Comparison of ENCODE assay signal across 12 cellular contexts in the genomic region with DNA sequence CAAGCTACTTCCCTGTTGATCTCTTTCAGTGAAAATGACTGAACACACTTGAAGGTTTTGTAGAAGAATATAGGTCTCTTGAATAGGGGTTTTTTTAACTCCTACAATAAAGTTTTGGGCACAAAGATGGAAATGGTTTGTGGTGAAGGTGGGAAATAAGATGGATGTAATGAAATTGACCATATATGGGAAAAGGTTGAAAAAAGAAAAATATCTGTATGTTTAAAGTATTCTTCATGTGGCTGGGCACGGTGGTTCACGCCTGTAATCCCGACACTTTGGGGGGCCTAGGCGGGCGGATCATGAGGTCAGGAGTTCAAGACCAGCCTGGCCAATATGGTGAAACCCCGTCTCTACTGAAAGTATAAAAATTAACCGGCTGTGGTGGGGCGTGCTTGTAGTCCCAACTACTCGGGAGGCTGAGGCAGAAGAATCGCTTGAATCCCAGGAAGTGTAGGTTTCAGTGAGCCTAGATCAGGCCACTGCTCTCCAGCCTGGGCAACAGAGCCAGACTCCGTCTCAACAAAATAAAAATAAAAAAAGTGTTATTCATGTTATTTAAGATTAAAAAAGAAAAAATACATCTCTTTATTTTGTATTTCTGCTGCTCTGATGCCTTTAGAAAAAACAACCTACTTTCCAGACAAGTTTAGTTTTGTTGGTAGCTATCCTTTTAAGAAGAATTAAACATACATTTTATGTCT. TPM values are rescaled to one million over a fixed set of nuclear protein-coding genes. Genes with fewer than 3 reads are reported as not detected.
A peak's percentile ranks its signal among the peaks of the same experiment; 100 is the strongest.
DNase-seq lines count a peak whose midpoint lies in the region; ATAC-seq, FAIRE-seq and TF ChIP-seq lines count a peak whose summit lies in the region.
"Had no signal": no experiment of that assay in that cellular context is flagged by ENCODE, and none has a peak within 500 bp of the region (broad histone marks: within the 10 kb centered on the region; RNA-seq: fewer than 3 reads in every experiment).

No MANE protein-coding gene starts in this region.

- no peaks in the 10 kb centered on the region for H3K9me2 ChIP-seq in OCI-LY1 (ENCODE audit: low read depth, low read length)

- peaks cover 0 to 1% of the 10 kb centered on the region in 2 experiments; a peak in 1 of 5 replicates for H3K36me3 ChIP-seq in HepG2 (replicated peaks in 1 of 2; ENCODE audit: control insufficient read depth in 1 of 2, insufficient read depth in 2 of 2, low read length in 2 of 2)
- H3K36me3 ChIP-seq in right lobe of liver = no peaks in the 10 kb centered on the region
- H3K36me3 ChIP-seq in OCI-LY1 (ENCODE audit: insufficient read depth, low read length) = no peaks in the 10 kb centered on the region
- no peaks in the 10 kb centered on the region for H3K36me3 ChIP-seq in thoracic aorta
- H3K36me3 ChIP-seq: right atrium auricular region had no signal

- no TSS peak for BruUV-seq in HepG2 (replicated peaks; lab: Mats Ljungman, UMichigan)

- H3K9ac ChIP-seq in HepG2 (ENCODE audit: insufficient read depth, low read depth, low read length) (peak overlapping the region; percentile 49; the same call in 1 of the 2 replicates), OCI-LY1 (ENCODE audit: low read length) (no peak overlapping the region; the same call in 1 of the 2 replicates)

- no peak for TF ChIP-seq RAD21 in HepG2 (CRISPR knock-in tag; IDR thresholded peaks at IDR 0.05)

- H4K20me1 ChIP-seq in HepG2 (ENCODE audit: insufficient read depth, low read length) (peaks cover 12% of the 10 kb centered on the region), OCI-LY1 (ENCODE audit: insufficient read depth, low read length) (no peaks in the 10 kb centered on the region)

- H3K4me3 ChIP-seq in HepG2 (replicated peaks in 1 of 3; ENCODE audit: insufficient read depth in 1 of 3, low read depth in 2 of 3, low read length in 3 of 3) (peak overlapping the region in 2 of 3 experiments; percentile 10 to 25; a peak in 3 of 6 replicates), right lobe of liver (no peak overlapping the region), OCI-LY1 (ENCODE audit: low read depth, low read length, poor library complexity, severe bottlenecking) (peak overlapping the region; percentile 80), epithelial cell of proximal tubule (ENCODE audit: low read depth, low read length) (peak overlapping the region; percentile 96), thoracic aorta (peak overlapping the region; percentile 91)
- H3K4me3 ChIP-seq: right atrium auricular region had no signal

- TF ChIP-seq CTCF in HepG2 (CRISPR knock-in tag; IDR thresholded peaks at IDR 0.05) = no peak
- no peak for TF ChIP-seq CTCF in right lobe of liver (IDR thresholded peaks at IDR 0.05)
- no peak for TF ChIP-seq CTCF in OCI-LY1 (IDR thresholded peaks at IDR 0.05; ENCODE audit: low read length)
- TF ChIP-seq CTCF in epithelial cell of proximal tubule (conservative IDR thresholded peaks at IDR 0.05; ENCODE audit: low read depth, low read length) = no peak
- no peak for TF ChIP-seq CTCF in thoracic aorta (IDR thresholded peaks at IDR 0.05)
- TF ChIP-seq CTCF in GM10248 (IDR thresholded peaks at IDR 0.05; ENCODE audit: control extremely low read depth, extremely low read depth, low read depth, missing control alignments) = no peak

- WGBS in HepG2 (ENCODE audit: low lambda C conversion rate) = 77% methylated on average over 11 of the region's 11 CpGs
- 64% methylated on average over 10 of the region's 11 CpGs for WGBS in right lobe of liver (ENCODE audit: insufficient coverage, low coverage, low lambda C conversion rate, missing lambda C conversion rate)

- no peak overlapping the region for H3K27ac ChIP-seq in HepG2 (ENCODE audit: extremely low read length, insufficient read depth, low read length)
- no peak overlapping the region for H3K27ac ChIP-seq in right lobe of liver
- no peak overlapping the region for H3K27ac ChIP-seq in OCI-LY1 (ENCODE audit: low read depth, low read length, poor library complexity, severe bottlenecking)
- H3K27ac ChIP-seq in thoracic aorta = peak overlapping the region in 1 of 2 donors; percentile 44
- H3K27ac ChIP-seq: right atrium auricular region, RWPE1 had no signal

- FAIRE-seq in HepG2 (lab: Jason Lieb, UNC) = no peak
- FAIRE-seq: HTR-8/SVneo had no signal

- TF ChIP-seq EP300 in HepG2 (IDR thresholded peaks at IDR 0.05; ENCODE audit: low read depth in 2 of 2, low read length in 2 of 2) = no peak
- no peak for TF ChIP-seq EP300 in HepG2 (CRISPR knock-in tag; IDR thresholded peaks at IDR 0.05; ENCODE audit: borderline replicate concordance)

- H3K9me3 ChIP-seq in HepG2 (ENCODE audit: low read length) (no peaks in the 10 kb centered on the region), right lobe of liver (no peaks in the 10 kb centered on the region), OCI-LY1 (ENCODE audit: low read length) (no peaks in the 10 kb centered on the region), thoracic aorta (no peaks in the 10 kb centered on the region)
- H3K9me3 ChIP-seq: right atrium auricular region had no signal

- DNase-seq in HepG2 (ENCODE audit: low spot score) = no peak
- DNase-seq in right lobe of liver = no peak
- DNase-seq in epithelial cell of proximal tubule (ENCODE audit: low read depth) = no peak
- no peak for DNase-seq in thoracic aorta (ENCODE audit: low spot score)
- no peak for DNase-seq in GM10248 (ENCODE audit: extremely low spot score)
- DNase-seq in NCI-H226 = no peak
- DNase-seq: activated CD4-positive, CD25-positive, alpha-beta regulatory T cell treated with anti-CD3 and anti-CD28 coated beads, Interleukin-2, amount 50 U/mL, for 72 hours had no signal

- no peak overlapping the region for H2AFZ ChIP-seq in HepG2 (ENCODE audit: low read length)
- no peak overlapping the region for H2AFZ ChIP-seq in OCI-LY1 (ENCODE audit: low read length)

- POLR2A ChIA-PET in HepG2 (lab: Yijun Ruan, JAX) = no interaction called here
- POLR2A ChIA-PET in GM10248 (lab: Yijun Ruan, JAX) = interaction anchor here (0.6 kb wide), 1 partner anchor 269 kb away, joined by 3 read pairs; no protein-coding TSS in a partner anchor

- in situ Hi-C loops in HepG2 (cut with HindIII; ENCODE audit: extremely low pct_ligation_motif_present, low pct_unique_long_range_greater_than_20kb) = no loop called here

- CTCF ChIA-PET in HepG2 (lab: Yijun Ruan, JAX; ENCODE audit: low intra/inter-chr PET ratio, low total read pairs) (no interaction called here), GM10248 (lab: Yijun Ruan, JAX) (interaction anchor here (0.9 to 1.1 kb wide), 2 partner anchors 14 to 241 kb away, joined by 3 to 4 read pairs; a partner anchor contains a TSS)

- peak overlapping the region; percentile 82 for H3K4me2 ChIP-seq in HepG2 (ENCODE audit: low read depth, low read length)
- peak overlapping the region; percentile 86 for H3K4me2 ChIP-seq in OCI-LY1 (ENCODE audit: low read length)

- H3F3A ChIP-seq in OCI-LY1 (ENCODE audit: insufficient read depth, low read length) = no peaks in the 10 kb centered on the region

- H3K4me1 ChIP-seq in HepG2 (ENCODE audit: insufficient read depth, low read length) (peaks cover 59% of the 10 kb centered on the region), right lobe of liver (peaks cover 0 to 42% (median 0%) of the 10 kb centered on the region in 4 donors), OCI-LY1 (ENCODE audit: insufficient read depth, low read length, severe bottlenecking) (peaks cover 44% of the 10 kb centered on the region), thoracic aorta (ENCODE audit: control insufficient read depth in 1 of 2, low read depth in 2 of 2) (peaks cover 41 to 63% of the 10 kb centered on the region in 2 donors)

- H3K27me3 ChIP-seq in HepG2 (ENCODE audit: control insufficient read depth in 1 of 2, insufficient read depth in 2 of 2, low read length in 2 of 2) = no peaks in the 10 kb centered on the region; a peak in 1 of 5 replicates
- no peaks in the 10 kb centered on the region for H3K27me3 ChIP-seq in right lobe of liver
- H3K27me3 ChIP-seq in OCI-LY1 (ENCODE audit: insufficient read depth, low read length) = no peaks in the 10 kb centered on the region
- H3K27me3 ChIP-seq in thoracic aorta (replicated peaks; ENCODE audit: insufficient read depth) = no peaks in the 10 kb centered on the region
- H3K27me3 ChIP-seq: right atrium auricular region had no signal

- ATAC-seq in HepG2 = no peak
- ATAC-seq in right lobe of liver = no peak
- no peak for ATAC-seq in thoracic aorta (ENCODE audit: insufficient number of reproducible peaks, low FRiP score, low read depth)
- no peak for ATAC-seq in HG03565 (IDR thresholded peaks at IDR 0.05; ENCODE audit: unreplicated experiment)

- TF ChIP-seq POLR2A in HepG2 (IDR thresholded peaks at IDR 0.05; ENCODE audit: insufficient read depth in 1 of 2, low read depth in 2 of 2, low read length in 2 of 2) (no peak), right lobe of liver (IDR thresholded peaks at IDR 0.05) (no peak)

- intact Hi-C loops in HepG2 (cut with micrococcal nuclease; ENCODE audit: unreplicated experiment) (loop anchor here (10.0 kb wide), 1 partner anchor 969 kb away; no protein-coding TSS in a partner anchor), right lobe of liver (cut with DNase I) (no loop called here)

- peaks cover 64% of the 10 kb centered on the region for H3K79me2 ChIP-seq in HepG2 (ENCODE audit: insufficient read depth, low read length)
- peaks cover 69% of the 10 kb centered on the region for H3K79me2 ChIP-seq in OCI-LY1 (ENCODE audit: insufficient read depth, low read length)

RNA-seq across cellular contexts. Expression of a gene that starts 2.2 kb away (rescaled TPM):
- total RNA-seq in HepG2 (2016; rRNA removed; fragmentation: Illumina TruSeq; extraction: Trizol) (23.4 and 31.2 TPM in 2 replicates), right lobe of liver (10 to 100 TPM in 3 of 6 experiments, 1 to 10 TPM in 3; 5.8 to 14.1 (median 9.8) TPM), epithelial cell of proximal tubule (16.5 and 17.4 TPM in 2 replicates), thoracic aorta (10 to 100 TPM; 34.0 to 35.8 TPM)
- 3.1 and 4.5 TPM in 2 replicates for total RNA-seq in HepG2 (2016; cell fraction: cytosol; rRNA removed; fragmentation: Illumina TruSeq; extraction: Trizol; ENCODE audit: low read depth)
- total RNA-seq in HepG2 (2016; cell fraction: insoluble cytoplasmic fraction; rRNA removed; fragmentation: Illumina TruSeq; extraction: Trizol) = 21.8 and 27.9 TPM in 2 replicates
- 8.6 and 10.8 TPM in 2 replicates for total RNA-seq in HepG2 (2016; cell fraction: membrane; rRNA removed; fragmentation: Illumina TruSeq; extraction: Trizol)
- total RNA-seq in HepG2 (2016; cell fraction: nucleus; rRNA removed; fragmentation: Illumina TruSeq; extraction: Trizol) = 17.9 and 21.4 TPM in 2 replicates
- polyA plus RNA-seq in HepG2 (2011; rRNA removed) = 9.9 and 12.9 TPM in 2 replicates
- polyA plus RNA-seq in HepG2 (2011; cell fraction: cytosol; rRNA removed) = 3.5 and 5.7 TPM in 2 replicates
- polyA plus RNA-seq in HepG2 (2011; cell fraction: nucleus; rRNA removed) = 5.9 and 7.8 TPM in 2 replicates
- 7.4 and 9.5 TPM in 2 replicates for polyA plus RNA-seq in HepG2 (2012)
- polyA plus RNA-seq in HepG2 (2016; cell fraction: cytosol; fragmentation: Illumina TruSeq; extraction: Trizol; ENCODE audit: low read depth) = 0.54 and 0.58 TPM in 2 replicates
- 20.4 and 20.7 TPM in 2 replicates for polyA plus RNA-seq in HepG2 (2016; cell fraction: insoluble cytoplasmic fraction; fragmentation: Illumina TruSeq; extraction: Trizol; ENCODE audit: low read depth)
- 2.8 and 3.6 TPM in 2 replicates for polyA plus RNA-seq in HepG2 (2016; cell fraction: membrane; fragmentation: Illumina TruSeq; extraction: Trizol; ENCODE audit: low read depth)
- 15.7 and 17.1 TPM in 2 replicates for polyA plus RNA-seq in HepG2 (2016; cell fraction: nucleus; fragmentation: Illumina TruSeq; extraction: Trizol; ENCODE audit: insufficient read depth, low read depth)
- 57.9 and 104 TPM in 2 replicates for polyA minus RNA-seq in HepG2 (2011; rRNA and poly(A)+ RNA removed; ENCODE audit: low replicate concordance)
- polyA minus RNA-seq in HepG2 (2011; cell fraction: cytosol; rRNA and poly(A)+ RNA removed) = 32.9 and 38.0 TPM in 2 replicates
- 45.3 and 46.0 TPM in 2 replicates for polyA minus RNA-seq in HepG2 (2011; cell fraction: nucleus; rRNA and poly(A)+ RNA removed)

RNA-seq across cellular contexts. Expression of a gene that starts 23.2 kb away (rescaled TPM):
- total RNA-seq in HepG2 (2016; rRNA removed; fragmentation: Illumina TruSeq; extraction: Trizol) = 96.5 and 140 TPM in 2 replicates
- 12.2 and 15.2 TPM in 2 replicates for total RNA-seq in HepG2 (2016; cell fraction: cytosol; rRNA removed; fragmentation: Illumina TruSeq; extraction: Trizol; ENCODE audit: low read depth)
- 99.3 and 136 TPM in 2 replicates for total RNA-seq in HepG2 (2016; cell fraction: insoluble cytoplasmic fraction; rRNA removed; fragmentation: Illumina TruSeq; extraction: Trizol)
- 30.1 and 37.1 TPM in 2 replicates for total RNA-seq in HepG2 (2016; cell fraction: membrane; rRNA removed; fragmentation: Illumina TruSeq; extraction: Trizol)
- total RNA-seq in HepG2 (2016; cell fraction: nucleus; rRNA removed; fragmentation: Illumina TruSeq; extraction: Trizol) = 102 and 112 TPM in 2 replicates
- polyA plus RNA-seq in HepG2 (2011; rRNA removed) = 21.2 and 21.8 TPM in 2 replicates
- 7.5 and 12.4 TPM in 2 replicates for polyA plus RNA-seq in HepG2 (2011; cell fraction: cytosol; rRNA removed)
- polyA plus RNA-seq in HepG2 (2011; cell fraction: nucleus; rRNA removed) = 29.9 and 36.2 TPM in 2 replicates
- polyA plus RNA-seq in HepG2 (2012) = 68.9 and 88.6 TPM in 2 replicates
- 5.8 and 6.1 TPM in 2 replicates for polyA plus RNA-seq in HepG2 (2016; cell fraction: cytosol; fragmentation: Illumina TruSeq; extraction: Trizol; ENCODE audit: low read depth)
- polyA plus RNA-seq in HepG2 (2016; cell fraction: insoluble cytoplasmic fraction; fragmentation: Illumina TruSeq; extraction: Trizol; ENCODE audit: low read depth) = 76.4 and 84.5 TPM in 2 replicates
- 15.5 TPM in 2 replicates for polyA plus RNA-seq in HepG2 (2016; cell fraction: membrane; fragmentation: Illumina TruSeq; extraction: Trizol; ENCODE audit: low read depth)
- polyA plus RNA-seq in HepG2 (2016; cell fraction: nucleus; fragmentation: Illumina TruSeq; extraction: Trizol; ENCODE audit: insufficient read depth, low read depth) = 119 and 123 TPM in 2 replicates
- 42.7 and 58.6 TPM in 2 replicates for polyA minus RNA-seq in HepG2 (2011; rRNA and poly(A)+ RNA removed; ENCODE audit: low replicate concordance)
- 30.7 and 38.8 TPM in 2 replicates for polyA minus RNA-seq in HepG2 (2011; cell fraction: cytosol; rRNA and poly(A)+ RNA removed)
- 88.7 and 106 TPM in 2 replicates for polyA minus RNA-seq in HepG2 (2011; cell fraction: nucleus; rRNA and poly(A)+ RNA removed)
- total RNA-seq in right lobe of liver = 10 to 100 TPM; 17.6 to 35.3 (median 27.6) TPM
- total RNA-seq in epithelial cell of proximal tubule = 89.6 and 98.8 TPM in 2 replicates
- 100 to 1,000 TPM in 1 of 2 donors, 10 to 100 TPM in 1; 70.4 to 102 TPM for total RNA-seq in thoracic aorta

Comparison
In these comparisons a context has a peak if more than half of its experiments do, and no peak if none do; other contexts are left out.
1. H3K4me3 ChIP-seq: peak in HepG2 (2 of 3), OCI-LY1 (single experiment), epithelial cell of proximal tubule (single experiment) and thoracic aorta (single experiment); none in right lobe of liver (0 of 3).